ENCODE assay signal across 17 cellular contexts in the genomic region with DNA sequence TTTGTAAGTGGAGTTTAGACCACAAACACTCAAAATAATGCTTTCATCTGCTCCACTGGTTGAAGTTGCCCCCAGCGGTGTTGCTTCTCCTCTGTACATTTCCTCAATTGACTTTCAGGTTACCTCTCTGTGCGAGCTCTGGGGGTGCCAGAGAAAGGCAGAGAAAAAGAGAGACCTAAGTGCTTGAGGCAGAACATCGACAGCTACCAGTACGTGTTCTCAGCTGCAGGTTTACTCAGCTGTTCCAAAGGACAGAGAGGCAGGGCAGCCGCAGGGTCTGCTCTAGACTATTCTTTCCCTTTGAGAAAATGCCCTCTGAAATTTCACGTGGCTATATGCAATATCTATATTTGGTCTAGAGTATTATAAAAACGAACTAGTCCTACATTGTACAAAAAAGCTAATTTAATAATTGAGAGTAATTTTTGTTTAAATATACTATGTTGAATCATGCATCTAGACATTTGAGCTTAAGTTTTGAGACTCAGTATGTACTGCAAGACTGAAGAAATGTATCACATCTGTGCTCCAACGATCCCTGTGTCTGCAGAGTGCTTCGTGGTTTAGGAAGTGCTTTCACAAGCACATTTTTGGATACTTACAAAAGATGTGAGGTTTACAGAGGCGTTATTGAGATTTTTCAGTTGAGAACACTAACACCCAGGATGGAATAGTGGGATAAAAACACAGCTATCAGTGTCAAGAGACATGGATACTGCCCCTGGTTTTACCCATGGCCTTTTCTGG.
DNase-seq lines count a peak whose midpoint lies in the region; ATAC-seq, FAIRE-seq and TF ChIP-seq lines count a peak whose summit lies in the region.
"Had no signal": no experiment of that assay in that cellular context is flagged by ENCODE, and none has a peak within 500 bp of the region (broad histone marks: within the 10 kb centered on the region; RNA-seq: fewer than 3 reads in every experiment).

No MANE protein-coding gene starts in this region.

- peaks cover 7% of the 10 kb centered on the region for H3K9me3 ChIP-seq in adipocyte (ENCODE audit: control insufficient read depth, low read length)
- H3K9me3 ChIP-seq in keratinocyte (ENCODE audit: control insufficient read depth, low read depth, low read length): no peaks in the 10 kb centered on the region
- H3K9me3 ChIP-seq: esophagus squamous epithelium had no signal

- H3K4me2 ChIP-seq in keratinocyte (ENCODE audit: control insufficient read depth, extremely low read depth, insufficient read depth, low read depth, low read length): no peak overlapping the region

- DNase-seq in AG10803 (ENCODE audit: low read depth) (peak; percentile 79), LHCN-M2 (ENCODE audit: low read depth) (peak; percentile 47), adipocyte (ENCODE audit: low read depth) (peak; percentile 56), keratinocyte (ENCODE audit: low read depth, low spot score) (no peak), SKM-1 treated with dmso at 0.1 percent for 144 hours (lab: John Stamatoyannopoulos, UW; ENCODE audit: unreplicated experiment) (no peak), GOT3 (lab: John Stamatoyannopoulos, UW) (no peak)
- no peak for DNase-seq in activated CD8-positive, alpha-beta memory T cell treated with anti-CD3 and anti-CD28 coated beads, Interleukin-2, amount 50 U/mL, for 4 hours
- DNase-seq: ACHN; dermis blood vessel endothelial cell; esophagus squamous epithelium; NCI-H82; stimulated activated naive CD8-positive, alpha-beta T cell treated with anti-CD3 and anti-CD28 coated beads, Interleukin-15, Interleukin-2, amounts not matched to agents 100 U/mL and 50 U/mL, for 24 hours had no signal

- H2AFZ ChIP-seq in keratinocyte (ENCODE audit: control insufficient read depth, low read length): no peak overlapping the region

- H3K27me3 ChIP-seq in adipocyte (replicated peaks; ENCODE audit: control insufficient read depth, insufficient read depth, low read length): no peaks in the 10 kb centered on the region
- no peaks in the 10 kb centered on the region for H3K27me3 ChIP-seq in keratinocyte (ENCODE audit: control insufficient read depth, extremely low read depth, insufficient read depth, low read length)
- H3K27me3 ChIP-seq: esophagus squamous epithelium had no signal

- no peaks in the 10 kb centered on the region for H4K20me1 ChIP-seq in keratinocyte (ENCODE audit: control insufficient read depth, extremely low read depth, insufficient read depth, low read length)

- FAIRE-seq in keratinocyte (lab: Jason Lieb, UNC): peak; percentile 39
- FAIRE-seq: D721Med had no signal

- no peak overlapping the region for H3K27ac ChIP-seq in keratinocyte (ENCODE audit: control insufficient read depth, insufficient read depth, low read length)
- H3K27ac ChIP-seq: esophagus squamous epithelium had no signal

- H3K4me1 ChIP-seq in adipocyte (ENCODE audit: control insufficient read depth, insufficient read depth, low read length): no peaks in the 10 kb centered on the region
- no peaks in the 10 kb centered on the region for H3K4me1 ChIP-seq in keratinocyte (ENCODE audit: control insufficient read depth, extremely low read depth, insufficient read depth, low read length)
- H3K4me1 ChIP-seq: esophagus squamous epithelium had no signal

- no peaks in the 10 kb centered on the region for H3K36me3 ChIP-seq in adipocyte (ENCODE audit: control insufficient read depth, insufficient read depth, low read length, severe bottlenecking)
- no peaks in the 10 kb centered on the region for H3K36me3 ChIP-seq in keratinocyte (ENCODE audit: control insufficient read depth in 2 of 2, extremely low read depth in 1 of 2, insufficient read depth in 2 of 2, low read length in 2 of 2)
- H3K36me3 ChIP-seq: esophagus squamous epithelium had no signal

- H3K4me3 ChIP-seq in AG10803 (ENCODE audit: low read length): no peak overlapping the region
- no peak overlapping the region for H3K4me3 ChIP-seq in adipocyte (ENCODE audit: low read length)
- no peak overlapping the region for H3K4me3 ChIP-seq in keratinocyte (ENCODE audit: control insufficient read depth in 2 of 3, extremely low read depth in 1 of 3, insufficient read depth in 2 of 3, low read depth in 1 of 3, low read length in 3 of 3)
- H3K4me3 ChIP-seq: esophagus squamous epithelium, skin epidermis had no signal

- H3K9me1 ChIP-seq in keratinocyte (ENCODE audit: control insufficient read depth, extremely low read depth, insufficient read depth, low read length): no peaks in the 10 kb centered on the region

- H3K79me2 ChIP-seq in keratinocyte (ENCODE audit: control insufficient read depth, insufficient read depth, low read length): no peaks in the 10 kb centered on the region

- TF ChIP-seq CTCF in AG10803 (conservative IDR thresholded peaks at IDR 0.05; ENCODE audit: low read length) (no peak), keratinocyte (optimal IDR thresholded peaks at IDR 0.05 in 1 of 3, IDR thresholded peaks at IDR 0.05 in 1 of 3, conservative IDR thresholded peaks at IDR 0.05 in 1 of 3; ENCODE audit: extremely low read depth in 1 of 3, insufficient read depth in 2 of 3, low read length in 3 of 3) (no peak)

- dilution Hi-C loops in keratinocyte (cut with MboI; ENCODE audit: extremely low pct_ligation_motif_present, low sequenced_read_pairs): no loop called here

- H3K9ac ChIP-seq in adipocyte (ENCODE audit: low read length) (no peak overlapping the region), keratinocyte (ENCODE audit: control insufficient read depth, extremely low read depth, insufficient read depth, low read length) (no peak overlapping the region)

- ATAC-seq in HG03571 (IDR thresholded peaks at IDR 0.05; ENCODE audit: unreplicated experiment): no peak
- ATAC-seq: HCT116; Right ventricle myocardium inferior; stimulated activated naive CD8-positive, alpha-beta T cell treated with anti-CD3 and anti-CD28 coated beads, Interleukin-15, Interleukin-2, amounts not matched to agents 100 U/mL and 50 U/mL, for 24 hours had no signal

Comparison
In these comparisons a context has a peak if more than half of its experiments do, and no peak if none do; other contexts are left out.
1. DNase-seq: peak in AG10803 (single experiment), LHCN-M2 (single experiment) and adipocyte (single experiment); none in keratinocyte (single experiment), SKM-1 treated with dmso at 0.1 percent for 144 hours (single experiment), activated CD8-positive, alpha-beta memory T cell treated with anti-CD3 and anti-CD28 coated beads, Interleukin-2, amount 50 U/mL, for 4 hours (single experiment) and GOT3 (single experiment).